8 cellular contexts compared by ENCODE assay signal in genomic region chr19:45508681-45508930, GRCh38. TPM values are rescaled to one million over a fixed set of nuclear protein-coding genes. Genes with fewer than 3 reads are reported as not detected.
DNase-seq lines count a peak whose midpoint lies in the region; ATAC-seq and TF ChIP-seq lines count a peak whose summit lies in the region.

No MANE protein-coding gene starts in this region.

- ATAC-seq in T-helper 17 cell (no peak), HG03045 (IDR thresholded peaks at IDR 0.05; ENCODE audit: unreplicated experiment) (no peak), GM18502 (IDR thresholded peaks at IDR 0.05; ENCODE audit: poor library complexity, unreplicated experiment) (no peak)

- peaks cover 4% of the 10 kb centered on the region for H3K9me3 Mint-ChIP-seq in glutamatergic neuron (ENCODE audit: unreplicated experiment)

- H3K4me1 ChIP-seq in GM23248 (ENCODE audit: insufficient read depth): peaks cover 15% of the 10 kb centered on the region

- in situ Hi-C loops in GM23248 (cut with MboI): no loop called here

- H3K4me1 Mint-ChIP-seq in T-helper 17 cell: peaks cover 27% of the 10 kb centered on the region
- H3K4me1 Mint-ChIP-seq in glutamatergic neuron (ENCODE audit: low read depth, unreplicated experiment): no peaks in the 10 kb centered on the region

- H3K4me3 Mint-ChIP-seq in T-helper 17 cell: peak overlapping the region; percentile 97
- peak overlapping the region; percentile 98 for H3K4me3 Mint-ChIP-seq in glutamatergic neuron (ENCODE audit: unreplicated experiment)

- no peak for DNase-seq in GM23248
- no peak for DNase-seq in T-helper 17 cell
- DNase-seq in glutamatergic neuron: no peak
- no peak for DNase-seq in islet precursor cell
- DNase-seq in DMS153 (lab: John Stamatoyannopoulos, UW): no peak

- no peaks in the 10 kb centered on the region for H3K9me3 ChIP-seq in GM23248 (ENCODE audit: low read depth)
- H3K9me3 ChIP-seq in T-helper 17 cell (ENCODE audit: control insufficient read depth, low read length, poor library complexity, severe bottlenecking): no peaks in the 10 kb centered on the region

- no peaks in the 10 kb centered on the region for H3K27me3 ChIP-seq in GM23248 (replicated peaks; ENCODE audit: insufficient read depth)

- WGBS in GM23248 (ENCODE audit: low coverage in 1 of 2, low lambda C conversion rate in 2 of 2, missing lambda C conversion rate in 2 of 2), 2 experiments: 0% methylated on average over 1 to 6 of the region's 6 CpGs

- H3K36me3 ChIP-seq in GM23248 (ENCODE audit: low read depth): no peaks in the 10 kb centered on the region

- no peaks in the 10 kb centered on the region for H3K9me2 ChIP-seq in GM23248 (ENCODE audit: insufficient read depth)

- no peak for TF ChIP-seq CTCF in glutamatergic neuron (IDR thresholded peaks at IDR 0.05; ENCODE audit: partially characterized antibody, unreplicated experiment)

- no peak overlapping the region for H2AFZ ChIP-seq in GM23248

- H3K4me2 ChIP-seq in GM23248 (ENCODE audit: unreplicated experiment): peak overlapping the region; percentile 97

- H3K27me3 Mint-ChIP-seq in T-helper 17 cell: no peaks in the 10 kb centered on the region
- H3K27me3 Mint-ChIP-seq in glutamatergic neuron (ENCODE audit: unreplicated experiment): peaks cover 8% of the 10 kb centered on the region

- no peaks in the 10 kb centered on the region for H4K20me1 ChIP-seq in GM23248 (ENCODE audit: insufficient read depth)

- H3K27ac ChIP-seq in GM23248 (no peak overlapping the region; the same call in 1 of the 2 replicates), skin epidermis (peak overlapping the region; percentile 34 to 100 (median 94))

- H3F3A ChIP-seq in GM23248 (ENCODE audit: insufficient read depth): peaks cover 16% of the 10 kb centered on the region

- H3K36me3 Mint-ChIP-seq in T-helper 17 cell (ENCODE audit: low read depth) (peaks cover 3% of the 10 kb centered on the region), glutamatergic neuron (ENCODE audit: unreplicated experiment) (no peaks in the 10 kb centered on the region)

- H3K9ac ChIP-seq in GM23248: peak overlapping the region; percentile 86

- peaks cover 63% of the 10 kb centered on the region for H3K79me2 ChIP-seq in GM23248 (ENCODE audit: insufficient read depth)

- H3K4me3 ChIP-seq in GM23248 (peak overlapping the region; percentile 99), skin epidermis (peak overlapping the region; percentile 80 to 98 (median 95))

- H3K27ac Mint-ChIP-seq in T-helper 17 cell (peak overlapping the region; percentile 90), glutamatergic neuron (ENCODE audit: unreplicated experiment) (no peak overlapping the region)

RNA-seq across cellular contexts. Expression of gene VASP, which starts 1.3 kb away (rescaled TPM):
- 108 and 135 TPM in 2 replicates for total RNA-seq in GM23248 (2014; rRNA removed; shearing (Covaris generic))
- 31.9 and 32.6 TPM in 2 replicates for polyA plus RNA-seq in GM23248 (2016; fragmentation: Nextera tagmentation; extraction: Ambion mirVana)
- total RNA-seq in T-helper 17 cell (100 to 1,000 TPM in 1 of 2 donors, 10 to 100 TPM in 1; 99.7 to 101 TPM), glutamatergic neuron (ENCODE audit: unreplicated experiment) (73.6 TPM)

RNA-seq across cellular contexts. Expression of gene PPM1N, which starts 10.4 kb away (rescaled TPM):
- total RNA-seq in GM23248 (2014; rRNA removed; shearing (Covaris generic)): 0.32 TPM in 1 of 2 replicates, not detected in the other
- polyA plus RNA-seq in GM23248 (2016; fragmentation: Nextera tagmentation; extraction: Ambion mirVana): 0.33 and 0.63 TPM in 2 replicates
- total RNA-seq in T-helper 17 cell: 1 to 10 TPM; 3.8 to 8.5 TPM
- 6.6 TPM for total RNA-seq in glutamatergic neuron (ENCODE audit: unreplicated experiment)

RNA-seq across cellular contexts. Expression of gene RTN2, which starts 11.8 kb away (rescaled TPM):
- 14.8 and 19.6 TPM in 2 replicates for total RNA-seq in GM23248 (2014; rRNA removed; shearing (Covaris generic))
- 7.8 and 8.2 TPM in 2 replicates for polyA plus RNA-seq in GM23248 (2016; fragmentation: Nextera tagmentation; extraction: Ambion mirVana)
- total RNA-seq in T-helper 17 cell (1 to 10 TPM; 2.3 to 6.2 TPM), glutamatergic neuron (ENCODE audit: unreplicated experiment) (179 TPM)

RNA-seq across cellular contexts. Expression of gene FOSB, which starts 40.8 kb away (rescaled TPM):
- 11.9 and 16.1 TPM in 2 replicates for total RNA-seq in GM23248 (2014; rRNA removed; shearing (Covaris generic))
- 4.8 and 8.3 TPM in 2 replicates for polyA plus RNA-seq in GM23248 (2016; fragmentation: Nextera tagmentation; extraction: Ambion mirVana)
- 1,000 to 10,000 TPM in 1 of 2 donors, 100 to 1,000 TPM in 1; 967 to 2,209 TPM for total RNA-seq in T-helper 17 cell
- not detected for total RNA-seq in glutamatergic neuron (ENCODE audit: unreplicated experiment)
